13 cellular contexts compared by ENCODE assay signal in the genomic region with DNA sequence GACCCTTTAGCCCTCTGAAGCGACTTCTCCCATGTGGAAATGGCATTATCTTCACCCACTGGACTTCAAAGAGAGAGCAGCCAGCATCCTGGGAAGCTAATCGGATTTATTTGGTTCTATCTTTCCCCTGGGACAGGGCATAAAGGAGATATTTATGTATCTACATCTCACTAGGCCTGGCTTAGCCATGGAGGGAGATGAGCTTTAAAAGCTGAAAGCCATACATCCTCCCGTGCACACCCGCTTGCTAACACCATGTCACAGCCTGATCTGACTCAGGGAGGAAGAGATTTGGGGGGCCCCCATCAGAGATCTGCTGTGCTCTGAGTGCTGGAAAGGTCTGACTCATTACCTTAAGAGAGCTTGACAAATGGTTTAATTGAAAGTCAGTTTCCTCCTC.
"Had no signal": no experiment of that assay in that cellular context is flagged by ENCODE, and none has a peak within 500 bp of the region (broad histone marks: within the 10 kb centered on the region; RNA-seq: fewer than 3 reads in every experiment).

No MANE protein-coding gene starts in this region.

- H3K27ac ChIP-seq: adrenal gland, ovary, thoracic aorta had no signal

- H3K4me3 ChIP-seq: adrenal gland, ovary, thoracic aorta, uterus had no signal

- H3K36me3 ChIP-seq: ovary, uterus had no signal

- H3K4me3 Mint-ChIP-seq: activated T-cell treated with anti-CD3 and anti-CD28 coated beads, Interleukin-2, amount 50 U/mL, for 24 hours; neural crest cell; T-helper 2 cell treated with Interferon-gamma antibody and Interleukin-4, amounts not matched to agents 5 μg/mL and 100 μg/mL, for 36 hours had no signal

- DNase-seq: activated CD4-positive, alpha-beta T cell treated with anti-CD3 and anti-CD28 coated beads, Interleukin-2, amount 50 U/mL, for 1 hour; activated T-cell treated with anti-CD3 and anti-CD28 coated beads, Interleukin-2, amount 50 U/mL, for 24 hours; adrenal gland; islet precursor cell; ovary; uterus had no signal

- H3K36me3 Mint-ChIP-seq: activated naive CD4-positive, alpha-beta T cell treated with anti-CD3 and anti-CD28 coated beads, Interleukin-2, amount 50 U/mL, for 24 hours had no signal

- H3K4me1 ChIP-seq: uterus had no signal

- H3K27me3 ChIP-seq: adrenal gland, ovary, uterus had no signal

- H3K9me3 Mint-ChIP-seq: activated naive CD4-positive, alpha-beta T cell treated with anti-CD3 and anti-CD28 coated beads, Interleukin-2, amount 50 U/mL, for 24 hours; activated T-cell treated with anti-CD3 and anti-CD28 coated beads, Interleukin-2, amount 50 U/mL, for 24 hours; neural crest cell; T-helper 2 cell treated with Interferon-gamma antibody and Interleukin-4, amounts not matched to agents 5 μg/mL and 100 μg/mL, for 36 hours had no signal

- H3K27me3 Mint-ChIP-seq: activated naive CD4-positive, alpha-beta T cell treated with anti-CD3 and anti-CD28 coated beads, Interleukin-2, amount 50 U/mL, for 24 hours; activated T-cell treated with anti-CD3 and anti-CD28 coated beads, Interleukin-2, amount 50 U/mL, for 24 hours had no signal

- FAIRE-seq: colon had no signal

- ATAC-seq: esophagus mucosa, sciatic nerve had no signal

- H3K9me3 ChIP-seq: adrenal gland, ovary, thoracic aorta, uterus had no signal

- H3K27ac Mint-ChIP-seq: activated naive CD4-positive, alpha-beta T cell treated with anti-CD3 and anti-CD28 coated beads, Interleukin-2, amount 50 U/mL, for 24 hours; activated T-cell treated with anti-CD3 and anti-CD28 coated beads, Interleukin-2, amount 50 U/mL, for 24 hours had no signal
